ENCODE assay signal across 8 cellular contexts in the genomic region with DNA sequence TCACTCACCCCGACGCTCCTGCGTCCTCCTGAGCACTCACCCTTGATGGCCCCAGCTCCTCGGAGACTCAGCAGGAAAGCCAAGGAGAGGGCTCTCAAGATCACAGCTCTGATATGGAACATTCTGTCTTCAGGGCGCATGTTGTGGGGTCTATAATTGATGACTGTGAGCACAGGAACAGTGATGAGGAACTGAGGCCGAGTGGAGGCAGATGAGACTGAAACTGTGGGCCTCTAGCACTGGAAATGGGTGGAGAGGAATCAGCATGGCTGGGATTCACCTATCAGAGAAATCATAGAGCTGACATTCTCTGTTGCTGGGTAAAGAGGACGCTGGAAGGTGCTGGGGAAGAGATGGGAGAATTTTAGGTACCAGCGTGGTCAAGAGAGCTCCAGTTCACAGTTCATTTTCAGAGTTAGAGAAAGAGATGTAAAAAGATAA. TPM values are rescaled to one million over a fixed set of nuclear protein-coding genes. Genes with fewer than 3 reads are reported as not detected.
DNase-seq lines count a peak whose midpoint lies in the region; ATAC-seq and TF ChIP-seq lines count a peak whose summit lies in the region.

A gene (minus strand): TSS at position 219 of the 441 bp plus-strand sequence.

- no peak for TF ChIP-seq CTCF in GM13977 (IDR thresholded peaks at IDR 0.05; ENCODE audit: extremely low read depth, insufficient read depth, missing control alignments)
- TF ChIP-seq CTCF in KMS-11 (conservative IDR thresholded peaks at IDR 0.05; ENCODE audit: low read depth, low read length): no peak
- no peak for TF ChIP-seq CTCF in cardiac muscle cell (IDR thresholded peaks at IDR 0.05; ENCODE audit: low read depth, low read length)

- H3K27me3 ChIP-seq in KMS-11 (ENCODE audit: insufficient read depth, low read depth) (no peaks in the 10 kb centered on the region), cardiac muscle cell (no peaks in the 10 kb centered on the region), skeletal muscle tissue (ENCODE audit: control insufficient read depth in 3 of 3, insufficient read depth in 3 of 3, low read length in 3 of 3) (peaks cover 7 to 12% (median 11%) of the 10 kb centered on the region in 3 donors)

- H2AFZ ChIP-seq in KMS-11 (ENCODE audit: low read depth): peak within 1 kb of the TSS; percentile 16; the same call in 1 of the 2 replicates

- no peak within 1 kb of the TSS for H3K4me3 ChIP-seq in KMS-11 (IDR thresholded peaks at IDR 0.05; ENCODE audit: insufficient read depth, low read depth, low read length)
- H3K4me3 ChIP-seq in cardiac muscle cell: no peak within 1 kb of the TSS
- H3K4me3 ChIP-seq in skeletal muscle tissue (ENCODE audit: low read length in 3 of 3): peak within 1 kb of the TSS; percentile 58 to 62 (median 60)

- no peaks in the 10 kb centered on the region for H3K79me2 ChIP-seq in KMS-11 (ENCODE audit: insufficient read depth, low read depth)

- no peaks in the 10 kb centered on the region for H3K9me3 ChIP-seq in cardiac muscle cell (ENCODE audit: low read depth)
- no peaks in the 10 kb centered on the region for H3K9me3 ChIP-seq in skeletal muscle tissue (ENCODE audit: control insufficient read depth in 3 of 3, low read length in 3 of 3)

- H3K36me3 ChIP-seq in KMS-11 (ENCODE audit: insufficient read depth) (no peaks in the 10 kb centered on the region), cardiac muscle cell (no peaks in the 10 kb centered on the region), skeletal muscle tissue (ENCODE audit: control insufficient read depth in 3 of 3, insufficient read depth in 3 of 3, low read length in 3 of 3) (peaks cover 0 to 4% (median 3%) of the 10 kb centered on the region in 3 donors)

- in situ Hi-C loops in GM13977 (cut with MboI; ENCODE audit: low pct_unique_long_range_greater_than_20kb, low sequenced_read_pairs, unreplicated experiment): no loop called here

- DNase-seq in GM13977 (ENCODE audit: low spot score): peak; percentile 86
- DNase-seq in activated T-cell treated with anti-CD3 and anti-CD28 coated beads, Interleukin-2, amount 50 U/mL, for 1 hour: peak; percentile 37
- peak; percentile 15 to 44 for DNase-seq in cardiac muscle cell (ENCODE audit: low read depth in 1 of 2, low spot score in 1 of 2)
- no peak for DNase-seq in NCI-H1105 (lab: John Stamatoyannopoulos, UW)
- DNase-seq in NCI-H2107 (lab: John Stamatoyannopoulos, UW): no peak

- peaks cover 23% of the 10 kb centered on the region for H3K4me1 ChIP-seq in KMS-11 (ENCODE audit: low read depth, poor library complexity, severe bottlenecking)
- peaks cover 6% of the 10 kb centered on the region for H3K4me1 ChIP-seq in cardiac muscle cell (ENCODE audit: low read depth)
- H3K4me1 ChIP-seq in skeletal muscle tissue (ENCODE audit: control insufficient read depth in 3 of 3, insufficient read depth in 3 of 3, low read length in 3 of 3): peaks cover 0 to 12% (median 2%) of the 10 kb centered on the region in 3 donors

- no peak within 1 kb of the TSS for H3K27ac ChIP-seq in KMS-11
- H3K27ac ChIP-seq in cardiac muscle cell: no peak within 1 kb of the TSS
- H3K27ac ChIP-seq in skeletal muscle tissue (ENCODE audit: low read depth, low read length): peak within 1 kb of the TSS; percentile 23

- H3K4me2 ChIP-seq in KMS-11: peak within 1 kb of the TSS; percentile 14

- peak; percentile 62 for ATAC-seq in GM21576 (IDR thresholded peaks at IDR 0.05; ENCODE audit: unreplicated experiment)

- no peaks in the 10 kb centered on the region for H4K20me1 ChIP-seq in KMS-11 (ENCODE audit: insufficient read depth)

- H3K9ac ChIP-seq in KMS-11: no peak within 1 kb of the TSS
- peak within 1 kb of the TSS; percentile 30 to 51 (median 34) for H3K9ac ChIP-seq in skeletal muscle tissue (ENCODE audit: low read depth in 1 of 3, low read length in 3 of 3)

RNA-seq across cellular contexts. Expression of the gene that starts here (rescaled TPM):
- 0.21 and 1.1 TPM in 2 replicates for total RNA-seq in cardiac muscle cell
- 1.2 and 1.9 TPM in 2 replicates for polyA plus RNA-seq in cardiac muscle cell
- total RNA-seq in skeletal muscle tissue: 14.6 TPM

Comparison
In these comparisons a context has a peak if more than half of its experiments do, and no peak if none do; other contexts are left out.
1. DNase-seq: peak in GM13977 (single experiment), activated T-cell treated with anti-CD3 and anti-CD28 coated beads, Interleukin-2, amount 50 U/mL, for 1 hour (single experiment) and cardiac muscle cell (2 of 2); none in NCI-H1105 (single experiment) and NCI-H2107 (single experiment).
2. H3K4me3 ChIP-seq: peak in skeletal muscle tissue (3 of 3); none in KMS-11 (single experiment) and cardiac muscle cell (single experiment).